7 cellular contexts compared by ENCODE assay signal in genomic region chr18:12307871-12308385, GRCh38. TPM values are rescaled to one million over a fixed set of nuclear protein-coding genes. Genes with fewer than 3 reads are reported as not detected.
DNase-seq lines count a peak whose midpoint lies in the region; ATAC-seq and TF ChIP-seq lines count a peak whose summit lies in the region.

Gene TUBB6, plus strand, starts transcription at chr18:12308241. Its CDS starts 52 bp downstream, at chr18:12308293.

- peaks cover 3 to 25% (median 15%) of the 10 kb centered on the region in 4 donors for H3K4me1 Mint-ChIP-seq in naive thymus-derived CD8-positive, alpha-beta T cell

- TF ChIP-seq RAD21 in IMR-90 (IDR thresholded peaks at IDR 0.05; ENCODE audit: low read length): peak; percentile 42

- H4K20me1 ChIP-seq in IMR-90 (ENCODE audit: insufficient read depth, low read length): peaks cover 34% of the 10 kb centered on the region

- H3K9me3 ChIP-seq in IMR-90 (ENCODE audit: control insufficient read depth, insufficient read depth, low read length): peaks cover 2% of the 10 kb centered on the region
- H3K9me3 ChIP-seq in WERI-Rb-1 (ENCODE audit: severe bottlenecking): peaks cover 8% of the 10 kb centered on the region

- peak within 1 kb of the TSS; percentile 63 for H2BK120ac ChIP-seq in IMR-90 (ENCODE audit: low read depth, low read length)

- TF ChIP-seq CTCF in IMR-90 (conservative IDR thresholded peaks at IDR 0.05; ENCODE audit: low read depth, low read length): peak; percentile 34
- no peak for TF ChIP-seq CTCF in WERI-Rb-1 (IDR thresholded peaks at IDR 0.05; ENCODE audit: low read depth, low read length)

- H3K79me1 ChIP-seq in IMR-90 (ENCODE audit: low read depth in 1 of 2, low read length in 2 of 2): peaks cover 17 to 47% of the 10 kb centered on the region in 2 experiments; a peak in 3 of 4 replicates

- POLR2A ChIA-PET in IMR-90 (lab: Charles Lee; ENCODE audit: unreplicated experiment): interaction anchor here (1.1 to 1.3 kb wide), 4 partner anchors 22 to 29 kb away, joined by 3 to 7 read pairs (median 3); no protein-coding TSS in a partner anchor
- POLR2A ChIA-PET in naive thymus-derived CD8-positive, alpha-beta T cell (lab: Charles Lee): interaction anchor here (1.0 kb wide), 1 partner anchor 69 kb away, joined by 3 read pairs; the partner anchor contains the start of gene AFG3L2

- intact Hi-C loops in IMR-90 (cut with micrococcal nuclease): loop anchor here (1.0 to 2.0 kb wide), 3 partner anchors 19 to 36 kb away; no protein-coding TSS in a partner anchor

- CTCF ChIA-PET in IMR-90 (lab: Yijun Ruan, JAX): interaction anchor here (0.8 to 1.1 kb wide), 2 partner anchors 11 to 36 kb away, joined by 3 read pairs; no protein-coding TSS in a partner anchor

- dilution Hi-C loops in IMR-90 (cut with HindIII; ENCODE audit: low sequenced_read_pairs, unreplicated experiment): no loop called here

- H4K8ac ChIP-seq in IMR-90 (ENCODE audit: low read depth in 2 of 2, low read length in 2 of 2): peak within 1 kb of the TSS; percentile 67 to 87

- peak within 1 kb of the TSS; percentile 38 for H4K5ac ChIP-seq in IMR-90 (ENCODE audit: low read depth, low read length)

- H3K4me2 ChIP-seq in IMR-90 (ENCODE audit: low read depth, low read length): peak within 1 kb of the TSS; percentile 99

- peak within 1 kb of the TSS; percentile 28 for H3K18ac ChIP-seq in IMR-90 (ENCODE audit: low read depth, low read length)

- H2BK20ac ChIP-seq in IMR-90 (ENCODE audit: low read depth, low read length): 0 out of 2 replicates have a peak within 1 kb of the TSS, but pooled peaks have one; percentile 47

- peak within 1 kb of the TSS; percentile 83 for H3K4ac ChIP-seq in IMR-90 (ENCODE audit: low read depth, low read length)

- ATAC-seq in GM21619 (IDR thresholded peaks at IDR 0.05; ENCODE audit: unreplicated experiment) (peak; percentile 42), IMR-90 (ENCODE audit: low read depth) (peak; percentile 78)
- ATAC-seq in naive thymus-derived CD8-positive, alpha-beta T cell: peak; percentile 46 to 71

- peak; percentile 64 for TF ChIP-seq POLR2A in GM10847 (IDR thresholded peaks at IDR 0.05; ENCODE audit: extremely low read depth, insufficient read length)
- peak; percentile 97 for TF ChIP-seq POLR2A in IMR-90 (IDR thresholded peaks at IDR 0.05; ENCODE audit: low read depth, low read length)

- peak within 1 kb of the TSS; percentile 96 for H3K4me3 ChIP-seq in IMR-90 (ENCODE audit: insufficient read depth, low read depth, low read length)
- H3K4me3 ChIP-seq in WERI-Rb-1 (ENCODE audit: low read depth, low read length): peak within 1 kb of the TSS; percentile 86

- peak within 1 kb of the TSS; percentile 97 for H2AK9ac ChIP-seq in IMR-90 (replicated peaks; ENCODE audit: low read depth, low read length, poor library complexity)

- H3K23ac ChIP-seq in IMR-90 (ENCODE audit: low read depth, low read length): peak within 1 kb of the TSS; percentile 89

- H3K36me3 ChIP-seq in IMR-90 (ENCODE audit: control insufficient read depth, insufficient read depth, low read length): peaks cover 21% of the 10 kb centered on the region
- peaks cover 22% of the 10 kb centered on the region for H3K36me3 ChIP-seq in WERI-Rb-1

- H3K36me3 Mint-ChIP-seq in naive thymus-derived CD8-positive, alpha-beta T cell: peaks cover 6 to 13% (median 10%) of the 10 kb centered on the region in 3 donors

- DNase-seq in IMR-90 (peak; percentile 81), WERI-Rb-1 (peak; percentile 64), fibroblast of gingiva (ENCODE audit: low read depth) (peak; percentile 86), NCI-H128 (lab: John Stamatoyannopoulos, UW; ENCODE audit: unreplicated experiment) (no peak)
- DNase-seq in naive thymus-derived CD8-positive, alpha-beta T cell: peak in 1 of 10 donors; percentile 30

- WGBS in IMR-90 (ENCODE audit: extremely low coverage in 2 of 2, insufficient read length in 1 of 2), 2 experiments: 1% methylated on average over 34 of the region's 76 CpGs; no CpG with 5 or more reads in 1 of the 2 experiments

- H2BK5ac ChIP-seq in IMR-90 (ENCODE audit: low read depth, low read length, poor library complexity, severe bottlenecking): peak within 1 kb of the TSS; percentile 84

- H3K4me1 ChIP-seq in IMR-90 (ENCODE audit: control insufficient read depth, insufficient read depth, low read length): peaks cover 16% of the 10 kb centered on the region

- peak within 1 kb of the TSS; percentile 90 for H3K56ac ChIP-seq in IMR-90 (ENCODE audit: extremely low read depth, insufficient read depth, low read length)

- no peak within 1 kb of the TSS for H3K27ac Mint-ChIP-seq in naive thymus-derived CD8-positive, alpha-beta T cell

- peaks cover 0 to 29% (median 8%) of the 10 kb centered on the region in 9 donors for H3K9me3 Mint-ChIP-seq in naive thymus-derived CD8-positive, alpha-beta T cell

- peak within 1 kb of the TSS; percentile 99 for H3K9ac ChIP-seq in IMR-90 (ENCODE audit: low read depth, low read length)

- H3K27ac ChIP-seq in IMR-90 (ENCODE audit: insufficient read depth, low read length) (peak within 1 kb of the TSS; percentile 97), WERI-Rb-1 (0 out of 2 replicates have a peak within 1 kb of the TSS, but pooled peaks have one; percentile 26)

- no TSS peak for BruUV-seq in IMR-90 (replicated peaks; lab: Mats Ljungman, UMichigan)

- H3K9me1 ChIP-seq in IMR-90 (ENCODE audit: insufficient read depth, low read length): peaks cover 18% of the 10 kb centered on the region; the same call in 1 of the 2 replicates

- H3K27me3 ChIP-seq in IMR-90 (ENCODE audit: control insufficient read depth, insufficient read depth, low read length) (no peaks in the 10 kb centered on the region), WERI-Rb-1 (ENCODE audit: insufficient read depth, low read depth, severe bottlenecking) (no peaks in the 10 kb centered on the region)

- H3K27me3 Mint-ChIP-seq in naive thymus-derived CD8-positive, alpha-beta T cell: peaks cover 20 to 55% (median 40%) of the 10 kb centered on the region in 5 donors

- peak within 1 kb of the TSS; percentile 81 for H3K14ac ChIP-seq in IMR-90 (replicated peaks; ENCODE audit: low read depth, low read length)

- H3K4me3 Mint-ChIP-seq in naive thymus-derived CD8-positive, alpha-beta T cell: peak within 1 kb of the TSS; percentile 57 to 90 (median 78)

- peak within 1 kb of the TSS; percentile 77 for H4K91ac ChIP-seq in IMR-90 (ENCODE audit: insufficient read depth, low read depth, low read length)

- H2AK5ac ChIP-seq in IMR-90 (ENCODE audit: low read depth, low read length): peak within 1 kb of the TSS; percentile 78

- H2AFZ ChIP-seq in IMR-90 (replicated peaks; ENCODE audit: low read length, poor library complexity): peak within 1 kb of the TSS; percentile 86

- in situ Hi-C loops in IMR-90 (cut with MboI; ENCODE audit: low sequenced_read_pairs): loop anchor here (5.0 kb wide), 1 partner anchor 36 kb away; no protein-coding TSS in a partner anchor

- H2BK15ac ChIP-seq in IMR-90 (ENCODE audit: low read depth, low read length): no peak within 1 kb of the TSS; the same call in 2 of the 3 replicates

TF ChIP-seq in IMR-90, 13 proteins besides CTCF, POLR2A, EP300 and RAD21:
- TF ChIP-seq FOS (IDR thresholded peaks at IDR 0.05; ENCODE audit: low read depth, low read length) (no peak), MXI1 (IDR thresholded peaks at IDR 0.05; ENCODE audit: borderline replicate concordance, low read depth, low read length) (no peak), MAFK (IDR thresholded peaks at IDR 0.05; ENCODE audit: low read depth, low read length) (no peak), SMC3 (IDR thresholded peaks at IDR 0.05; ENCODE audit: low read depth, low read length) (peak; percentile 22), MAZ (IDR thresholded peaks at IDR 0.05; ENCODE audit: borderline replicate concordance, low read depth, low read length) (peak; percentile 90), CHD1 (IDR thresholded peaks at IDR 0.05; ENCODE audit: low read depth, low read length) (peak; percentile 85; the same call in 1 of the 2 replicates), BHLHE40 (IDR thresholded peaks at IDR 0.05; ENCODE audit: low read depth, low read length) (no peak)

RNA-seq across cellular contexts. Expression of gene TUBB6, which starts in this region (rescaled TPM):
- 927 and 997 TPM in 2 replicates for total RNA-seq in IMR-90 (2012; rRNA removed)
- 1,040 and 1,386 TPM in 2 replicates for polyA plus RNA-seq in IMR-90 (2012; rRNA removed)
- polyA plus RNA-seq in IMR-90 (2012; cell fraction: cytosol; rRNA removed): 740 and 1,531 TPM in 2 replicates
- 748 and 1,694 TPM in 2 replicates for polyA plus RNA-seq in IMR-90 (2012; cell fraction: nucleus; rRNA removed; ENCODE audit: low replicate concordance)
- 1 to 10 TPM; 2.1 to 3.1 TPM for total RNA-seq in naive thymus-derived CD8-positive, alpha-beta T cell
- 1 to 10 TPM in 2 of 3 donors, not detected in 1; 1.2 to 3.1 TPM for polyA plus RNA-seq in naive thymus-derived CD8-positive, alpha-beta T cell

Comparison
In these comparisons a context has a peak if more than half of its experiments do, and no peak if none do; other contexts are left out.
1. RNA of gene TUBB6 (total RNA-seq): 927 to 997 TPM in IMR-90; 2.1 to 3.1 TPM in naive thymus-derived CD8-positive, alpha-beta T cell; every median in the first group is over 100 times any median in the second.
2. RNA of gene TUBB6 (polyA plus RNA-seq): 740 to 1,694 TPM in IMR-90; 1.2 to 3.1 TPM in naive thymus-derived CD8-positive, alpha-beta T cell; every median in the first group is over 100 times any median in the second.
3. Peak in every context shown above with its lines, with median percentiles within 50 percentile points of each other: ATAC-seq.